8 cellular contexts compared by ENCODE assay signal in the genomic region with DNA sequence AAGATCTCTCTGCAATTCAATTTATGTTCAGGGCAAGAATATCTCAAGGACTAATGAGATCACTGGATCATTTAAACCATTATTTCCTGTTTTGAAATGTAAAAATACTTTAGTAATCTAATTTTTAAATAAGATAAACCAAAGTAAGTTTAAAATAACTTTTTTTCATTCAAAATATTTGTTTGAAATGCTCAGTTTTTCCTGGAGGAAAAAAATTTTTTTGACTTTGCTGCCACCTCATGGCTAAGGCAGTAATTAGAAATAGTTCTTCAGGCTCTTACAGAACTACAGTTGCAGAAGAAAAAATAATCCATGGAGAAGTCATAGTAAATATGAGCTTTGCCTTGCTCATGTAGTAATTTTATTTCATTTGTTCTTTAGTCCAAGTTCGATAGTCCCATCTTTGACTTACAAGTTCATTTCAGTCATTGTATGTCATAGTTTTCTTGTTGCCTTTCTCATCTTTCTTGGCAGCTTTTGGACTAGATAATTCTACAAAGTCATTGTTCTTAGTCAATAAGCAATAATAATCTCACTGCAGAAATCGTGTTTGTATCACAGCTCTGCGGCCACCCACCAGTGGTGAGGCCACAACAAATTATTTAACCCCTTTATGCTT.
DNase-seq lines count a peak whose midpoint lies in the region; ATAC-seq, FAIRE-seq and TF ChIP-seq lines count a peak whose summit lies in the region.
"Had no signal": no experiment of that assay in that cellular context is flagged by ENCODE, and none has a peak within 500 bp of the region (broad histone marks: within the 10 kb centered on the region; RNA-seq: fewer than 3 reads in every experiment).

No MANE protein-coding gene starts in this region.

- H3K36me3 ChIP-seq in SU-DHL-6 (ENCODE audit: low read length), result no peaks in the 10 kb centered on the region

- peak; percentile 53 for TF ChIP-seq CTCF in SU-DHL-6 (IDR thresholded peaks at IDR 0.05; ENCODE audit: insufficient read depth, low read length, poor library complexity, severe bottlenecking)
- peak; percentile 66 for TF ChIP-seq CTCF in glutamatergic neuron (IDR thresholded peaks at IDR 0.05; ENCODE audit: partially characterized antibody, unreplicated experiment)

- TF ChIP-seq POLR2A in H54 (IDR thresholded peaks at IDR 0.05; ENCODE audit: low read depth, low read length), result no peak

- no peak overlapping the region for H3K27ac ChIP-seq in SU-DHL-6 (ENCODE audit: low read depth, low read length)

- H3F3A ChIP-seq in SU-DHL-6 (ENCODE audit: insufficient read depth), result no peaks in the 10 kb centered on the region

- H3K9me3 Mint-ChIP-seq in glutamatergic neuron (ENCODE audit: unreplicated experiment), result no peaks in the 10 kb centered on the region
- H3K9me3 Mint-ChIP-seq: activated B cell treated with CpG ODN at 0.5 μM for 24 hours had no signal

- H3K4me3 Mint-ChIP-seq in glutamatergic neuron (ENCODE audit: unreplicated experiment), result no peak overlapping the region
- H3K4me3 Mint-ChIP-seq: activated B cell treated with CpG ODN at 0.5 μM for 24 hours had no signal

- H3K27ac Mint-ChIP-seq in glutamatergic neuron (ENCODE audit: unreplicated experiment), result no peak overlapping the region
- H3K27ac Mint-ChIP-seq: activated B cell treated with CpG ODN at 0.5 μM for 24 hours had no signal

- no peak for FAIRE-seq in H54 (lab: Jason Lieb, UNC)

- H4K20me1 ChIP-seq in SU-DHL-6 (ENCODE audit: low read depth, low read length), result no peaks in the 10 kb centered on the region

- H3K36me3 Mint-ChIP-seq in glutamatergic neuron (ENCODE audit: unreplicated experiment), result no peaks in the 10 kb centered on the region

- H2AFZ ChIP-seq in SU-DHL-6 (ENCODE audit: low read depth, low read length, severe bottlenecking), result no peak overlapping the region

- H3K27me3 ChIP-seq in SU-DHL-6 (ENCODE audit: low read length), result no peaks in the 10 kb centered on the region

- ATAC-seq in HG03457 (IDR thresholded peaks at IDR 0.05; ENCODE audit: unreplicated experiment), result no peak

- H3K9me3 ChIP-seq in SU-DHL-6 (ENCODE audit: insufficient read depth, low read length), result no peaks in the 10 kb centered on the region

- no peak overlapping the region for H3K4me3 ChIP-seq in SU-DHL-6 (ENCODE audit: insufficient read depth, low read length, poor library complexity, severe bottlenecking)

- no peaks in the 10 kb centered on the region for H3K27me3 Mint-ChIP-seq in glutamatergic neuron (ENCODE audit: unreplicated experiment)
- H3K27me3 Mint-ChIP-seq: activated B cell treated with CpG ODN at 0.5 μM for 24 hours had no signal

- H3K4me1 Mint-ChIP-seq in glutamatergic neuron (ENCODE audit: low read depth, unreplicated experiment), result peaks cover 14% of the 10 kb centered on the region
- H3K4me1 Mint-ChIP-seq: activated B cell treated with CpG ODN at 0.5 μM for 24 hours had no signal

- DNase-seq in EL, result peak; percentile 37
- peak; percentile 28 for DNase-seq in HT1080 (ENCODE audit: low read depth)
- no peak for DNase-seq in glutamatergic neuron
- no peak for DNase-seq in H54 (ENCODE audit: insufficient read length, low spot score)
- DNase-seq in NCI-H2171 (lab: John Stamatoyannopoulos, UW), result no peak
- DNase-seq: activated B cell treated with CpG ODN at 0.5 μM for 24 hours had no signal

- H3K9ac ChIP-seq in SU-DHL-6 (ENCODE audit: low read length), result no peak overlapping the region

- no peaks in the 10 kb centered on the region for H3K79me2 ChIP-seq in SU-DHL-6 (ENCODE audit: insufficient read depth, low read length)

- no peaks in the 10 kb centered on the region for H3K9me2 ChIP-seq in SU-DHL-6 (replicated peaks; ENCODE audit: insufficient read depth, low read length)

- H3K4me2 ChIP-seq in SU-DHL-6 (ENCODE audit: low read depth, low read length, poor library complexity, severe bottlenecking), result no peak overlapping the region

Comparison
In these comparisons a context has a peak if more than half of its experiments do, and no peak if none do; other contexts are left out.
1. DNase-seq: peak in EL (single experiment) and HT1080 (single experiment); none in glutamatergic neuron (single experiment), H54 (single experiment) and NCI-H2171 (single experiment).